ENCODE assay signal across 1 cellular context in genomic region chr15:88938802-88939485, GRCh38.
A peak's percentile ranks its signal among the peaks of the same experiment; 100 is the strongest.
TF ChIP-seq lines count a peak whose summit lies in the region.

No MANE protein-coding gene starts in this region.

TF ChIP-seq in H1, 55 proteins besides CTCF, POLR2A, EP300 and RAD21:
- TF ChIP-seq CHD2 (IDR thresholded peaks at IDR 0.05; ENCODE audit: low read length) (no peak), MAX (IDR thresholded peaks at IDR 0.05) (peak; percentile 45; the same call in 1 of the 2 replicates), BRCA1 (IDR thresholded peaks at IDR 0.05; ENCODE audit: low read depth, low read length) (no peak), E2F6 (IDR thresholded peaks at IDR 0.05) (peak; percentile 30; the same call in 1 of the 2 replicates), SP4 (IDR thresholded peaks at IDR 0.05; ENCODE audit: low read length) (no peak), JUND (IDR thresholded peaks at IDR 0.05; ENCODE audit: low read length) (no peak), EGR1 (IDR thresholded peaks at IDR 0.05; ENCODE audit: borderline replicate concordance, low read depth, low read length) (no peak), SRF (IDR thresholded peaks at IDR 0.05; ENCODE audit: low read depth, low read length) (no peak)
